16 cellular contexts compared by ENCODE assay signal in the genomic region with DNA sequence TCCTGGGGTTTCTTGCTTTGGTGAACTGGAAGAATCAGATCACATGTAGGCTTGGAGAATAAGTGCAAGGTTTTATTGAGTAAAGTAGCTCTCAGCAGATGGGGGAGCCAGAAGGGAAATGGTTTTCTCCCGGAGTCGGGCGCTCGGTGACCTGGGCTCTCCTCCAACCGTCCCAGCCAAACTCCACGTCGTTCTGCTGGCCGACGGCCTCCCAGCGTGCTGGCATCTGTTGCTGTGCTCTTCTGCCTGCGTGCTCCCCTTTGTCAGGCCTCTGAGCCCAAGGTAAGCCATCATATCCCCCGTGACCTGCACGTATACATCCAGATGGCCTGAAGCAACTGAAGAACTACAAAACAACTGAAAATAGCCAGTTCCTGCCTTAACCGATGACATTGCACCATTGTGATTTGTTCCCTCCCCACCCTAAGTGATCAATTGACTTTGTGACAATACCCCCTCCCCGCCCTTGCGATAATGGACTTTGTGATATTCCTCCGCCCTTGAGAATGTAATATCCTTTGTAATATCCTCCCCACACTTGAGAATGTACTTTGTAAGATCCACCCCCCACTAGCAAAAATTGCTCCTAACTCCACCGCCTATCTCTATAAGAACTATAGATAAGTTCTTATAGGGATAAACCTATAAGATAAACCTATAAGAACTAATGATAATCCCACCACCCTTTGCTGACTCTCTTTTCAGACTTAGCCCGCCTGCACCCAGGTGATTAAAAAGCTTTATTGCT.
"Had no signal": no experiment of that assay in that cellular context is flagged by ENCODE, and none has a peak within 500 bp of the region (broad histone marks: within the 10 kb centered on the region; RNA-seq: fewer than 3 reads in every experiment).

No MANE protein-coding gene starts in this region.

- H3K4me3 ChIP-seq: neural progenitor cell, psoas muscle, suprapubic skin, transverse colon, uterus had no signal

- ATAC-seq: effector memory CD8-positive, alpha-beta T cell; naive thymus-derived CD4-positive, alpha-beta T cell; right cardiac atrium had no signal

- H3K9me3 ChIP-seq: psoas muscle, suprapubic skin, transverse colon, uterus had no signal

- DNase-seq: activated B cell treated with CpG ODN at 0.5 μM for 24 hours; activated CD4-positive, alpha-beta memory T cell treated with anti-CD3 and anti-CD28 coated beads for 36 hours; activated CD4-positive, alpha-beta T cell treated with anti-CD3 and anti-CD28 coated beads for 4 hours; activated gamma-delta T cell treated with Interleukin-2 at 50 U/mL for 16 hours; activated T-cell treated with anti-CD3 and anti-CD28 coated beads for 4 hours; effector memory CD8-positive, alpha-beta T cell; foreskin fibroblast; islet precursor cell; mammary epithelial cell; naive thymus-derived CD4-positive, alpha-beta T cell; psoas muscle; right cardiac atrium; transverse colon; uterus had no signal

- H3K36me3 ChIP-seq: neural progenitor cell, transverse colon, uterus had no signal

- H3K27ac ChIP-seq: neural progenitor cell, psoas muscle, suprapubic skin, transverse colon, uterus had no signal

- H3K27me3 ChIP-seq: neural progenitor cell, suprapubic skin, transverse colon, uterus had no signal
